Comparison of ENCODE assay signal across 8 cellular contexts in genomic region chr15:21344960-21345359, GRCh38.
A peak's percentile ranks its signal among the peaks of the same experiment; 100 is the strongest.
DNase-seq lines count a peak whose midpoint lies in the region; ATAC-seq, FAIRE-seq and TF ChIP-seq lines count a peak whose summit lies in the region.
"Not testable (repeated sequence)": the region's sequence is repeated elsewhere in the genome, so short reads cannot be mapped to it uniquely, and the experiment has no call there.

No MANE protein-coding gene starts in this region.

- not testable (repeated sequence) for BruUV-seq in endothelial cell of umbilical vein (replicated peaks; lab: Mats Ljungman, UMichigan)

- not testable (repeated sequence) for H2AK5ac ChIP-seq in mesenchymal stem cell (ENCODE audit: low read length, severe bottlenecking)

- H2BK120ac ChIP-seq in mesenchymal stem cell (ENCODE audit: low read depth, low read length): not testable (repeated sequence)

- H3K4me3 Mint-ChIP-seq in activated CD8-positive, alpha-beta memory T cell treated with anti-CD3 and anti-CD28 coated beads, Interleukin-2, amount 10 ng/mL, durations not matched to agents 7 days and 5 days: not testable (repeated sequence)

- H3K27me3 ChIP-seq in endothelial cell of umbilical vein (ENCODE audit: control insufficient read depth in 2 of 2, insufficient read depth in 2 of 2, low read length in 2 of 2); right cardiac atrium (ENCODE audit: control insufficient read depth, insufficient read depth); mesenchymal stem cell (ENCODE audit: control insufficient read depth in 1 of 2, insufficient read depth in 1 of 2, low read length in 2 of 2); spleen (replicated peaks in 1 of 7); aorta (ENCODE audit: control insufficient read depth in 1 of 2, insufficient read depth in 2 of 2, low read length in 1 of 2): not testable (repeated sequence)

- H3K9me3 Mint-ChIP-seq in activated CD8-positive, alpha-beta memory T cell treated with anti-CD3 and anti-CD28 coated beads, Interleukin-2, amount 10 ng/mL, durations not matched to agents 7 days and 5 days (ENCODE audit: low read depth): not testable (repeated sequence)

- not testable (repeated sequence) for H3K36me3 ChIP-seq in endothelial cell of umbilical vein (ENCODE audit: control insufficient read depth in 2 of 2, extremely low read depth in 1 of 2, insufficient read depth in 2 of 2, low read length in 2 of 2); mesenchymal stem cell (ENCODE audit: control insufficient read depth in 1 of 2, insufficient read depth in 2 of 2, low read depth in 1 of 2, low read length in 2 of 2); spleen; aorta (ENCODE audit: control insufficient read depth in 1 of 2, insufficient read depth in 2 of 2, low read length in 1 of 2)

- not testable (repeated sequence) for H3K23ac ChIP-seq in mesenchymal stem cell (ENCODE audit: low read length in 2 of 2)

- not testable (repeated sequence) for TF ChIP-seq CTCF in endothelial cell of umbilical vein (IDR thresholded peaks at IDR 0.05; ENCODE audit: extremely low read depth in 1 of 2, insufficient read depth in 1 of 2, low read depth in 1 of 2, low read length in 2 of 2); spleen (IDR thresholded peaks at IDR 0.05 in 8 of 11, conservative IDR thresholded peaks at IDR 0.05 in 3 of 11)

- H3K79me1 ChIP-seq in mesenchymal stem cell (replicated peaks; ENCODE audit: low read length, poor library complexity, severe bottlenecking): not testable (repeated sequence)

- not testable (repeated sequence) for H3K36me3 Mint-ChIP-seq in activated CD8-positive, alpha-beta memory T cell treated with anti-CD3 and anti-CD28 coated beads, Interleukin-2, amount 10 ng/mL, durations not matched to agents 7 days and 5 days

- H3K27ac ChIP-seq in endothelial cell of umbilical vein (ENCODE audit: insufficient read depth, low read depth, low read length); right cardiac atrium (ENCODE audit: low read length); mesenchymal stem cell (ENCODE audit: low read length, poor library complexity, severe bottlenecking); spleen; aorta (ENCODE audit: low read depth in 1 of 2, low read length in 2 of 2): not testable (repeated sequence)

- not testable (repeated sequence) for H3K14ac ChIP-seq in mesenchymal stem cell (ENCODE audit: low read length in 2 of 2)

- H2BK12ac ChIP-seq in mesenchymal stem cell (ENCODE audit: low read length in 2 of 2): not testable (repeated sequence)

- CTCF ChIA-PET in activated CD8-positive, alpha-beta memory T cell treated with anti-CD3 and anti-CD28 coated beads, Interleukin-2, amount 10 ng/mL, durations not matched to agents 7 days and 5 days (lab: Charles Lee); endothelial cell of umbilical vein (lab: Charles Lee): not testable (repeated sequence)

- H4K91ac ChIP-seq in mesenchymal stem cell (ENCODE audit: low read length): not testable (repeated sequence)

- 35% methylated on average over 19 of the region's 47 CpGs for WGBS in right cardiac atrium
- WGBS in mesenchymal stem cell: no CpG with 5 or more reads among the region's 47 CpGs
- 23 to 54% (median 44%) methylated on average over 18 to 23 of the region's 47 CpGs; no CpG with 5 or more reads in 2 of the 5 donors for WGBS in spleen, 5 donors
- WGBS in aorta, 2 donors: 16 to 28% methylated on average over 19 to 22 of the region's 47 CpGs

- H3K9me1 ChIP-seq in endothelial cell of umbilical vein (replicated peaks; ENCODE audit: control insufficient read depth, extremely low read depth, insufficient read depth, low read length): not testable (repeated sequence)

- not testable (repeated sequence) for H3K9ac ChIP-seq in endothelial cell of umbilical vein (replicated peaks; ENCODE audit: extremely low read depth, insufficient read depth, low read length); mesenchymal stem cell (ENCODE audit: low read length)

- H2BK5ac ChIP-seq in mesenchymal stem cell (ENCODE audit: low read depth, low read length, poor library complexity, severe bottlenecking): not testable (repeated sequence)

- not testable (repeated sequence) for FAIRE-seq in endothelial cell of umbilical vein (lab: Jason Lieb, UNC)

- dilution Hi-C loops in endothelial cell of umbilical vein (cut with MboI; ENCODE audit: extremely low pct_ligation_motif_present, low sequenced_read_pairs): not testable (repeated sequence)

- not testable (repeated sequence) for H3K18ac ChIP-seq in mesenchymal stem cell (ENCODE audit: low read depth in 1 of 2, low read length in 2 of 2)

- POLR2A ChIA-PET in endothelial cell of umbilical vein (lab: Charles Lee): not testable (repeated sequence)

- not testable (repeated sequence) for TF ChIP-seq POLR2A in endothelial cell of umbilical vein (IDR thresholded peaks at IDR 0.05; ENCODE audit: low read depth, low read length); spleen (IDR thresholded peaks at IDR 0.05)

- H4K20me1 ChIP-seq in endothelial cell of umbilical vein (replicated peaks; ENCODE audit: control insufficient read depth, extremely low read depth, insufficient read depth, low read length): not testable (repeated sequence)

- not testable (repeated sequence) for H3K27me3 Mint-ChIP-seq in activated CD8-positive, alpha-beta memory T cell treated with anti-CD3 and anti-CD28 coated beads, Interleukin-2, amount 10 ng/mL, durations not matched to agents 7 days and 5 days

- not testable (repeated sequence) for H3K4ac ChIP-seq in mesenchymal stem cell (ENCODE audit: low read depth in 1 of 2, low read length in 2 of 2)

- H3K27ac Mint-ChIP-seq in activated CD8-positive, alpha-beta memory T cell treated with anti-CD3 and anti-CD28 coated beads, Interleukin-2, amount 10 ng/mL, durations not matched to agents 7 days and 5 days: not testable (repeated sequence)

- H3K79me2 ChIP-seq in endothelial cell of umbilical vein (ENCODE audit: control insufficient read depth, insufficient read depth, low read length): not testable (repeated sequence)

- not testable (repeated sequence) for H4K8ac ChIP-seq in mesenchymal stem cell (ENCODE audit: low read length)

- intact Hi-C loops in endothelial cell of umbilical vein (cut with micrococcal nuclease); right cardiac atrium (cut with DNase I); spleen (cut with DNase I; ENCODE audit: low total_unique reads); aorta (cut with DNase I): not testable (repeated sequence)

- H3K4me1 ChIP-seq in endothelial cell of umbilical vein (ENCODE audit: control insufficient read depth, extremely low read depth, insufficient read depth, low read length); right cardiac atrium (ENCODE audit: control insufficient read depth, insufficient read depth, low read length); mesenchymal stem cell (ENCODE audit: control insufficient read depth, insufficient read depth, low read depth, low read length); spleen; aorta (ENCODE audit: control insufficient read depth in 1 of 2, insufficient read depth in 2 of 2, low read length in 2 of 2): not testable (repeated sequence)

- H3K9me3 ChIP-seq in endothelial cell of umbilical vein (replicated peaks; ENCODE audit: control insufficient read depth, insufficient read depth, low read length); right cardiac atrium (ENCODE audit: control insufficient read depth, low read length); mesenchymal stem cell (ENCODE audit: control insufficient read depth, low read length); spleen; aorta (ENCODE audit: control insufficient read depth, low read length): not testable (repeated sequence)

- H3K4me1 Mint-ChIP-seq in activated CD8-positive, alpha-beta memory T cell treated with anti-CD3 and anti-CD28 coated beads, Interleukin-2, amount 10 ng/mL, durations not matched to agents 7 days and 5 days: not testable (repeated sequence)

- H2AFZ ChIP-seq in endothelial cell of umbilical vein (ENCODE audit: low read depth, low read length); mesenchymal stem cell (ENCODE audit: low read depth, low read length): not testable (repeated sequence)

- not testable (repeated sequence) for H3K4me3 ChIP-seq in endothelial cell of umbilical vein (replicated peaks in 1 of 3; ENCODE audit: insufficient read depth in 1 of 3, low read depth in 1 of 3, low read length in 3 of 3); right cardiac atrium (ENCODE audit: low read length); mesenchymal stem cell (ENCODE audit: insufficient read depth in 1 of 2, low read depth in 1 of 2, low read length in 2 of 2); aorta (ENCODE audit: low read length in 2 of 2)
- peak overlapping the region in 1 of 8 donors; percentile 44 for H3K4me3 ChIP-seq in spleen

- not testable (repeated sequence) for ATAC-seq in activated CD8-positive, alpha-beta memory T cell treated with anti-CD3 and anti-CD28 coated beads, Interleukin-2, amount 10 ng/mL, durations not matched to agents 7 days and 5 days; right cardiac atrium; aorta (ENCODE audit: low FRiP score)

- DNase-seq in ELF-1 (ENCODE audit: low read depth, low spot score) (peak; percentile 14), endothelial cell of umbilical vein (ENCODE audit: low read depth, low spot score) (peak; percentile 0), right cardiac atrium (peak in 2 of 3 donors; percentile 32 to 47), mesenchymal stem cell (peak; percentile 0), spleen (peak; percentile 70), aorta (peak; percentile 2 to 17)
- peak; percentile 29 for DNase-seq in activated CD8-positive, alpha-beta memory T cell treated with anti-CD3 and anti-CD28 coated beads, Interleukin-2, amount 10 ng/mL, durations not matched to agents 7 days and 5 days
- peak; percentile 1 for DNase-seq in activated naive CD4-positive, alpha-beta T cell treated with Interleukin-2 at 50 U/mL for 16 hours

- not testable (repeated sequence) for H3K4me2 ChIP-seq in endothelial cell of umbilical vein (ENCODE audit: insufficient read depth, low read length); mesenchymal stem cell (ENCODE audit: low read length, poor library complexity, severe bottlenecking)

- H2BK15ac ChIP-seq in mesenchymal stem cell (ENCODE audit: low read depth, poor library complexity, severe bottlenecking): not testable (repeated sequence)

Comparison
In these comparisons a context has a peak if more than half of its experiments do, and no peak if none do; other contexts are left out.
1. DNase-seq: peak in every context shown above with its lines; median percentile 70 in spleen; 40 in right cardiac atrium; 29 in activated CD8-positive, alpha-beta memory T cell treated with anti-CD3 and anti-CD28 coated beads, Interleukin-2, amount 10 ng/mL, durations not matched to agents 7 days and 5 days; 14 in ELF-1; 10 in aorta; 1 in activated naive CD4-positive, alpha-beta T cell treated with Interleukin-2 at 50 U/mL for 16 hours; 0 in endothelial cell of umbilical vein; 0 in mesenchymal stem cell.